9 cellular contexts compared by ENCODE assay signal in genomic region chr21:25313891-25314646, GRCh38.
DNase-seq lines count a peak whose midpoint lies in the region; ATAC-seq, FAIRE-seq and TF ChIP-seq lines count a peak whose summit lies in the region.
"Had no signal": no experiment of that assay in that cellular context is flagged by ENCODE, and none has a peak within 500 bp of the region (broad histone marks: within the 10 kb centered on the region; RNA-seq: fewer than 3 reads in every experiment).

No MANE protein-coding gene starts in this region.

- POLR2A ChIA-PET in H1 (lab: Charles Lee; ENCODE audit: partially characterized antibody): no interaction called here

- H3K4ac ChIP-seq in H1 (replicated peaks; ENCODE audit: insufficient read length, low read depth, low read length): no peak overlapping the region

- TF ChIP-seq CTCF in GM13977 (IDR thresholded peaks at IDR 0.05; ENCODE audit: extremely low read depth, insufficient read depth, missing control alignments): peak; percentile 43
- TF ChIP-seq CTCF in H1 (IDR thresholded peaks at IDR 0.05; ENCODE audit: control extremely low read depth in 1 of 3, insufficient read depth in 1 of 3, low read depth in 1 of 3, low read length in 3 of 3): no peak

- no peak overlapping the region for H3K18ac ChIP-seq in H1 (ENCODE audit: extremely low read depth, low read length)

- TF ChIP-seq POLR2A in H1 (IDR thresholded peaks at IDR 0.05; ENCODE audit: control extremely low read depth in 1 of 2, low read depth in 2 of 2, low read length in 2 of 2): no peak

- TF ChIP-seq EP300 in H1 (IDR thresholded peaks at IDR 0.05; ENCODE audit: borderline replicate concordance in 1 of 2, low read depth in 2 of 2, low read length in 2 of 2): no peak

- peak; percentile 72 for DNase-seq in A172 (ENCODE audit: low spot score)
- no peak for DNase-seq in GM13977 (ENCODE audit: low spot score)
- peak; percentile 26 for DNase-seq in NCI-H226
- DNase-seq in H1 (ENCODE audit: low read depth in 1 of 2, low spot score in 2 of 2): no peak
- DNase-seq in hepatic stellate cell (ENCODE audit: low spot score): no peak
- DNase-seq in NCI-H774 (lab: John Stamatoyannopoulos, UW): no peak
- DNase-seq in NCI-H128 (lab: John Stamatoyannopoulos, UW; ENCODE audit: unreplicated experiment): no peak
- DNase-seq: SIG-M5 had no signal

- no peak overlapping the region for H3K27ac ChIP-seq in H1 (ENCODE audit: low read depth, low read length)

- H4K8ac ChIP-seq in H1 (ENCODE audit: extremely low read depth, insufficient read depth, low read length): no peak overlapping the region

- no peak overlapping the region for H2AK5ac ChIP-seq in H1 (ENCODE audit: low read depth, low read length)

- no peak overlapping the region for H4K91ac ChIP-seq in H1 (replicated peaks; ENCODE audit: insufficient read length, low read length)

- CTCF ChIA-PET in H1 (lab: Charles Lee; ENCODE audit: partially characterized antibody): interaction anchor here (0.6 to 2.0 kb wide), 7 partner anchors 9 to 120 kb away, joined by 3 to 11 read pairs (median 3); no protein-coding TSS in a partner anchor

- no peak overlapping the region for H2BK120ac ChIP-seq in H1 (replicated peaks; ENCODE audit: low read depth, low read length)

- H2BK20ac ChIP-seq in H1 (ENCODE audit: low read length): no peak overlapping the region

- FAIRE-seq in H1 (lab: Jason Lieb, UNC): no peak

- in situ Hi-C loops in GM13977 (cut with MboI; ENCODE audit: low pct_unique_long_range_greater_than_20kb, low sequenced_read_pairs, unreplicated experiment): loop anchor here (25.0 kb wide), 1 partner anchor 427 kb away; no protein-coding TSS in a partner anchor

- no peak overlapping the region for H3K4me2 ChIP-seq in H1 (ENCODE audit: insufficient read depth in 1 of 2, low read depth in 2 of 2, low read length in 2 of 2)

- H3K4me3 ChIP-seq in H1 (ENCODE audit: extremely low read depth in 1 of 4, insufficient read depth in 2 of 4, low read depth in 3 of 4, low read length in 4 of 4): no peak overlapping the region

- H3K9me3 ChIP-seq in H1 (ENCODE audit: insufficient read depth in 2 of 2, low read depth in 1 of 2, low read length in 1 of 2): no peaks in the 10 kb centered on the region

- H3K9ac ChIP-seq in H1 (replicated peaks in 1 of 4; ENCODE audit: extremely low read depth in 1 of 4, low read depth in 3 of 4, low read length in 3 of 4): no peak overlapping the region

- no peaks in the 10 kb centered on the region for H3K23me2 ChIP-seq in H1 (ENCODE audit: low read depth, low read length)

- H2BK15ac ChIP-seq in H1 (ENCODE audit: low read length): no peak overlapping the region

- H3K4me1 ChIP-seq in H1 (replicated peaks in 1 of 4; ENCODE audit: control insufficient read depth in 3 of 4, insufficient read depth in 4 of 4, low read length in 3 of 4): no peaks in the 10 kb centered on the region

- H3K36me3 ChIP-seq in H1 (ENCODE audit: control insufficient read depth in 2 of 4, insufficient read depth in 4 of 4, low read length in 3 of 4): no peaks in the 10 kb centered on the region

- no peak overlapping the region for H4K5ac ChIP-seq in H1 (ENCODE audit: insufficient read length, low read depth, low read length)

- WGBS in H1 (ENCODE audit: extremely low coverage in 1 of 2, insufficient coverage in 1 of 2, insufficient read length in 1 of 2, insufficient replicate concordance in 2 of 2, low coverage in 1 of 2, low lambda C conversion rate in 2 of 2, missing lambda C conversion rate in 1 of 2), 2 experiments: 79% methylated on average over 4 of the region's 4 CpGs; no CpG with 5 or more reads in 1 of the 2 experiments

- H2AFZ ChIP-seq in H1 (ENCODE audit: low read length): no peak overlapping the region

- H2BK12ac ChIP-seq in H1 (ENCODE audit: low read depth, low read length): no peak overlapping the region

- no peaks in the 10 kb centered on the region for H4K20me1 ChIP-seq in H1 (replicated peaks in 1 of 2; ENCODE audit: control insufficient read depth in 1 of 2, insufficient read depth in 2 of 2, low read length in 2 of 2)

- no peak for ATAC-seq in GM21717 (IDR thresholded peaks at IDR 0.05; ENCODE audit: unreplicated experiment)

- H3K79me1 ChIP-seq in H1 (ENCODE audit: low read depth, low read length): no peaks in the 10 kb centered on the region

- TF ChIP-seq RAD21 in H1 (IDR thresholded peaks at IDR 0.05 in 1 of 2, conservative IDR thresholded peaks at IDR 0.05 in 1 of 2; ENCODE audit: low read depth in 2 of 2, low read length in 2 of 2): peak; percentile 41 to 50

- no peak overlapping the region for H3K56ac ChIP-seq in H1 (replicated peaks; ENCODE audit: insufficient read length, low read depth, low read length)

- no peak overlapping the region for H2BK5ac ChIP-seq in H1 (ENCODE audit: low read depth, low read length)

- H3K79me2 ChIP-seq in H1 (ENCODE audit: control insufficient read depth in 1 of 2, insufficient read depth in 2 of 2, low read length in 2 of 2): no peaks in the 10 kb centered on the region

- no peaks in the 10 kb centered on the region for H3K27me3 ChIP-seq in H1 (replicated peaks in 1 of 4; ENCODE audit: control insufficient read depth in 3 of 4, extremely low read depth in 1 of 4, insufficient read depth in 3 of 4, low read length in 3 of 4)

- no peak overlapping the region for H3K23ac ChIP-seq in H1 (ENCODE audit: insufficient read length)

- H3K14ac ChIP-seq in H1 (ENCODE audit: insufficient read length): no peak overlapping the region

TF ChIP-seq in H1, 55 proteins besides CTCF, POLR2A, EP300 and RAD21:
- TF ChIP-seq GTF2F1 (IDR thresholded peaks at IDR 0.05; ENCODE audit: borderline replicate concordance, low read depth, low read length): no peak
- no peak for TF ChIP-seq SAP30 (IDR thresholded peaks at IDR 0.05; ENCODE audit: insufficient read depth, insufficient replicate concordance, low read length)
- TF ChIP-seq EZH2 (IDR thresholded peaks at IDR 0.05; ENCODE audit: low read depth, low read length, severe bottlenecking): no peak
- TF ChIP-seq KDM4A (IDR thresholded peaks at IDR 0.05; ENCODE audit: low read depth, low read length, severe bottlenecking): no peak
- no peak for TF ChIP-seq NRF1 (IDR thresholded peaks at IDR 0.05; ENCODE audit: low read depth, low read length)
- TF ChIP-seq GABPA (IDR thresholded peaks at IDR 0.05; ENCODE audit: borderline replicate concordance, insufficient read depth, low read length): no peak
TF ChIP-seq in H1: peak in this region for 0.

Comparison
In these comparisons a context has a peak if more than half of its experiments do, and no peak if none do; other contexts are left out.
1. DNase-seq: peak in A172 (single experiment) and NCI-H226 (single experiment); none in GM13977 (single experiment), H1 (0 of 2), hepatic stellate cell (single experiment), NCI-H774 (single experiment) and NCI-H128 (single experiment).